20 cellular contexts compared by ENCODE assay signal in the genomic region with DNA sequence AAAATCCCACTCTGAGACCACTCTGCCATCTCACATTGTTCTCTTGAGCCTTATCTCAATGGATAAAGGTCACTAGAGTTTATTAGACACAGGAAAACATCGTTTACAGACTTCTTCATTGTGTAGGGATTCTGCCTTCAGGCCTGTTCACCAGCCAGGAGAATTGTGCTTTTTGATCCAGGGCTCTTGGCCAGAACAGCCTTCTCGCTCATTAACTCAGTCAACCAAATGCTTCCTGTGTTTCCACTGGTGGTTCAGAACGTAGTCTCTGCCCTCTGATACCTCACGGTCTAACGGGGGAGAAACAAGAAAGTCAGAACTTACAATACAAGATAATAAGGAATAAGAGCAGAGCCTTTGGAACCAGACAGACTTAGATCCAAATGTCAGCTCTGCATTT. TPM values are rescaled to one million over a fixed set of nuclear protein-coding genes. Genes with fewer than 3 reads are reported as not detected.
DNase-seq lines count a peak whose midpoint lies in the region; ATAC-seq and TF ChIP-seq lines count a peak whose summit lies in the region.
"Had no signal": no experiment of that assay in that cellular context is flagged by ENCODE, and none has a peak within 500 bp of the region (broad histone marks: within the 10 kb centered on the region; RNA-seq: fewer than 3 reads in every experiment).

No MANE protein-coding gene starts in this region.

- no peak overlapping the region for H4K5ac ChIP-seq in mesendoderm (ENCODE audit: low read length)

- no peak overlapping the region for H3K9ac ChIP-seq in mesendoderm (ENCODE audit: low read length)
- H3K9ac ChIP-seq in MM.1S (ENCODE audit: low read length), result no peak overlapping the region
- H3K9ac ChIP-seq: KMS-11 had no signal

- no peak overlapping the region for H3K23ac ChIP-seq in mesendoderm (ENCODE audit: low read length)

- H3K56ac ChIP-seq in mesendoderm (ENCODE audit: low read length), result no peak overlapping the region

- no peak overlapping the region for H2BK5ac ChIP-seq in mesendoderm (ENCODE audit: low read length)

- no peaks in the 10 kb centered on the region for H3K27me3 ChIP-seq in mesendoderm (ENCODE audit: insufficient read depth, low read length, poor library complexity)
- H3K27me3 ChIP-seq in MM.1S (replicated peaks; ENCODE audit: insufficient read depth, low read length), result no peaks in the 10 kb centered on the region
- H3K27me3 ChIP-seq: SJCRH30 had no signal

- H4K8ac ChIP-seq in mesendoderm (ENCODE audit: low read depth, low read length), result no peak overlapping the region

- H2BK15ac ChIP-seq in mesendoderm (replicated peaks; ENCODE audit: low read depth), result no peak overlapping the region

- no peak overlapping the region for H3K27ac ChIP-seq in mesendoderm (ENCODE audit: low read depth, low read length)
- no peak overlapping the region for H3K27ac ChIP-seq in MM.1S (ENCODE audit: low read length)
- H3K27ac ChIP-seq: A549, KMS-11, RWPE1, SJCRH30 had no signal

- no peak overlapping the region for H3K4me2 ChIP-seq in mesendoderm (ENCODE audit: low read length)
- H3K4me2 ChIP-seq in MM.1S (ENCODE audit: low read depth, low read length), result no peak overlapping the region
- H3K4me2 ChIP-seq: A549, KMS-11 had no signal

- H2AK5ac ChIP-seq in mesendoderm (ENCODE audit: low read length), result no peak overlapping the region

- no peaks in the 10 kb centered on the region for H4K20me1 ChIP-seq in MM.1S (ENCODE audit: insufficient read depth, low read length)

- H3K4ac ChIP-seq in mesendoderm (ENCODE audit: low read depth, low read length), result no peak overlapping the region

- H3K79me1 ChIP-seq in mesendoderm (ENCODE audit: low read length), result no peaks in the 10 kb centered on the region

- WGBS in mesendoderm (ENCODE audit: extremely low coverage, insufficient coverage, low lambda C conversion rate), result no CpG with 5 or more reads among the region's 5 CpGs

- H3K9me3 ChIP-seq in mucosa of descending colon, result no peaks in the 10 kb centered on the region
- no peaks in the 10 kb centered on the region for H3K9me3 ChIP-seq in MM.1S (replicated peaks; ENCODE audit: insufficient read depth, low read length)
- H3K9me3 ChIP-seq: A549, SJCRH30 had no signal

- no peak overlapping the region for H3K18ac ChIP-seq in mesendoderm (ENCODE audit: low read length)

- no peak overlapping the region for H2BK120ac ChIP-seq in mesendoderm (ENCODE audit: low read depth, low read length)

- no peak overlapping the region for H2AFZ ChIP-seq in MM.1S (ENCODE audit: low read length)

- ATAC-seq in mucosa of descending colon (peak; percentile 39), HG02840 (IDR thresholded peaks at IDR 0.05; ENCODE audit: low FRiP score, unreplicated experiment) (no peak)
- ATAC-seq: A549 had no signal

- H3F3A ChIP-seq in MM.1S (ENCODE audit: insufficient read depth, low read length), result no peaks in the 10 kb centered on the region

- peak; percentile 65 for DNase-seq in COLO829 (ENCODE audit: low spot score)
- DNase-seq in NCI-H446 treated with DMSO at 0.1 percent for 48 hours (lab: John Stamatoyannopoulos, UW), result peak; percentile 17
- peak; percentile 56 for DNase-seq in astrocyte of the hippocampus (ENCODE audit: low read depth, low spot score)
- DNase-seq in mucosa of descending colon, result no peak
- DNase-seq in mesendoderm, result no peak
- DNase-seq in MM.1S, result no peak
- DNase-seq: CD4-positive, alpha-beta memory T cell; DMS53; EL; NCI-H1092 treated with DMSO at 0.1 percent for 48 hours; NCI-H146; NCI-H2029 treated with DMSO at 0.1 percent for 48 hours; NCI-H2171; NCI-H69; NK-92 treated with Interleukin-12 subunit alpha and Interleukin-12 subunit beta, amount 100 ng/mL, for 24 hours; SJCRH30 had no signal

- H3K79me2 ChIP-seq in mesendoderm (ENCODE audit: control insufficient read depth, insufficient read depth, low read length), result no peaks in the 10 kb centered on the region
- H3K79me2 ChIP-seq in MM.1S (ENCODE audit: low read length), result no peaks in the 10 kb centered on the region

- no peaks in the 10 kb centered on the region for H3K9me2 ChIP-seq in MM.1S (replicated peaks; ENCODE audit: insufficient read depth, low read length)

- no peaks in the 10 kb centered on the region for H3K36me3 ChIP-seq in mucosa of descending colon (ENCODE audit: low read depth)
- H3K36me3 ChIP-seq in mesendoderm (ENCODE audit: control insufficient read depth, insufficient read depth, low read length), result no peaks in the 10 kb centered on the region
- H3K36me3 ChIP-seq in MM.1S (replicated peaks; ENCODE audit: insufficient read depth, low read length), result no peaks in the 10 kb centered on the region
- H3K36me3 ChIP-seq: SJCRH30 had no signal

- intact Hi-C loops in mucosa of descending colon (cut with DNase I, micrococcal nuclease), result no loop called here

- TF ChIP-seq CTCF in mucosa of descending colon (IDR thresholded peaks at IDR 0.05), result no peak
- TF ChIP-seq CTCF in MM.1S (IDR thresholded peaks at IDR 0.05; ENCODE audit: low read length), result no peak

- H3K4me1 ChIP-seq in mucosa of descending colon (ENCODE audit: low read depth), result no peaks in the 10 kb centered on the region
- H3K4me1 ChIP-seq in mesendoderm (ENCODE audit: control insufficient read depth, low read depth, low read length), result peaks cover 12% of the 10 kb centered on the region
- no peaks in the 10 kb centered on the region for H3K4me1 ChIP-seq in MM.1S (ENCODE audit: low read length)
- H3K4me1 ChIP-seq: SJCRH30 had no signal

- H3K4me3 ChIP-seq in mucosa of descending colon (no peak overlapping the region), mesendoderm (ENCODE audit: low read length) (no peak overlapping the region), MM.1S (ENCODE audit: low read length) (no peak overlapping the region)
- H3K4me3 ChIP-seq: A549, SJCRH30 had no signal

RNA-seq across cellular contexts. Expression of a gene that starts 54.2 kb away (rescaled TPM):
- 10 to 100 TPM; 18.2 to 29.7 (median 28.8) TPM for total RNA-seq in mucosa of descending colon
- 15.6 TPM for polyA plus RNA-seq in mesendoderm (2013, experiment 1 of 2)
- 15.5 TPM for polyA plus RNA-seq in mesendoderm (2013, experiment 2 of 2)

Comparison
In these comparisons a context has a peak if more than half of its experiments do, and no peak if none do; other contexts are left out.
1. DNase-seq: peak in COLO829 (single experiment), NCI-H446 treated with DMSO at 0.1 percent for 48 hours (single experiment) and astrocyte of the hippocampus (single experiment); none in mucosa of descending colon (0 of 3), mesendoderm (single experiment) and MM.1S (single experiment).